ENCODE assay signal across 26 cellular contexts in the genomic region with DNA sequence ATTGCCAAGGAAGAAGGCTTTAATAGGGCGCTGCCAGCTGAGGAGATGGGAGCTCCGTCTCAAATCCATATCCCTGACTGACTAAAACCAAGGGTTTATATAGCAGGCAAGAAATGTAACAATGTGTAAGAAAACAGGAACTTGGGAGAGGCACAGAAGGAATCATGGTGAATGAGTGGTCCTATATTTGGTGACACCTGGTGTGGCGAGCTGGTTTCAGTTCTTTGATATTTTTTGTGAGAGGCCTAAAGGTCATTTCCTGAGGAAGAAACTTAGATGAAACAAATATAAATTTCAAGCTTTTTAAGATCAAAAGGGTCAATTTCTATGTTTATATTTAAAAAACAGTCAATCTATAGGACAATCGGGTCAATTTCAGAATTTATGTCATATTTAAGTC.
"Had no signal": no experiment of that assay in that cellular context is flagged by ENCODE, and none has a peak within 500 bp of the region (broad histone marks: within the 10 kb centered on the region; RNA-seq: fewer than 3 reads in every experiment).

No MANE protein-coding gene starts in this region.

- H3K36me3 ChIP-seq: left ventricle myocardium inferior, pancreas, prostate gland, suprapubic skin, thoracic aorta, tibial artery, upper lobe of right lung had no signal

- H3K36me3 Mint-ChIP-seq: naive thymus-derived CD4-positive, alpha-beta T cell; natural killer cell treated with Interleukin-12 subunit alpha and Interleukin-12 subunit beta and Interleukin-15 and Interleukin-18, amount 100 ng/mL, for 72 hours had no signal

- H3K4me3 Mint-ChIP-seq: naive thymus-derived CD4-positive, alpha-beta T cell; natural killer cell treated with Interleukin-12 subunit alpha and Interleukin-12 subunit beta and Interleukin-15 and Interleukin-18, amount 100 ng/mL, for 72 hours; stimulated activated naive CD8-positive, alpha-beta T cell treated with anti-CD3 and anti-CD28 coated beads, Interleukin-15, Interleukin-2, amounts not matched to agents 100 ng/mL and 50 ng/mL, for 24 hours had no signal

- H3K27me3 Mint-ChIP-seq: naive thymus-derived CD4-positive, alpha-beta T cell; natural killer cell treated with Interleukin-12 subunit alpha and Interleukin-12 subunit beta and Interleukin-15 and Interleukin-18, amount 100 ng/mL, for 72 hours; stimulated activated naive CD8-positive, alpha-beta T cell treated with anti-CD3 and anti-CD28 coated beads, Interleukin-15, Interleukin-2, amounts not matched to agents 100 ng/mL and 50 ng/mL, for 24 hours had no signal

- H3K27me3 ChIP-seq: pancreas, suprapubic skin, tibial artery, upper lobe of right lung had no signal

- H3K4me3 ChIP-seq: left ventricle myocardium inferior, lung, mucosa of descending colon, pancreas, prostate gland, skin epidermis, suprapubic skin, thoracic aorta, tibial artery, upper lobe of right lung had no signal

- H3K27ac ChIP-seq: left ventricle myocardium inferior, pancreas, prostate gland, skin epidermis, suprapubic skin, thoracic aorta, tibial artery, upper lobe of right lung had no signal

- DNase-seq: islet precursor cell; left ventricle myocardium inferior; midbrain; mucosa of descending colon; naive thymus-derived CD4-positive, alpha-beta T cell; nucleus accumbens; pancreas; posterior cingulate gyrus; retina; right cardiac atrium; stimulated activated CD4-positive, alpha-beta T cell treated with anti-CD3 and anti-CD28 coated beads, Interleukin-12 subunit alpha, Interleukin-12 subunit beta, amount 100 ng/mL, for 4 hours; stimulated activated CD4-positive, alpha-beta T cell treated with anti-CD3 and anti-CD28 coated beads, Interleukin-15, amount 100 ng/mL, for 24 hours; stimulated activated CD4-positive, alpha-beta T cell treated with anti-CD3 and anti-CD28 coated beads, Interleukin-2, amount 100 ng/mL, for 24 hours; stimulated activated CD4-positive, alpha-beta T cell treated with anti-CD3 and anti-CD28 coated beads, Interleukin-4, amount 100 ng/mL, for 1 hour; stimulated activated naive CD4-positive, alpha-beta T cell; tibial artery; trophoblast cell; upper lobe of right lung had no signal

- ATAC-seq: mucosa of descending colon; naive thymus-derived CD4-positive, alpha-beta T cell; natural killer cell treated with Interleukin-12 subunit alpha and Interleukin-12 subunit beta and Interleukin-15 and Interleukin-18, amount 100 ng/mL, for 72 hours; pancreas; right cardiac atrium; sciatic nerve; upper lobe of right lung had no signal

- H3K27ac Mint-ChIP-seq: naive thymus-derived CD4-positive, alpha-beta T cell; natural killer cell treated with Interleukin-12 subunit alpha and Interleukin-12 subunit beta and Interleukin-15 and Interleukin-18, amount 100 ng/mL, for 72 hours; stimulated activated naive CD8-positive, alpha-beta T cell treated with anti-CD3 and anti-CD28 coated beads, Interleukin-15, Interleukin-2, amounts not matched to agents 100 ng/mL and 50 ng/mL, for 24 hours had no signal

- H3K4me1 ChIP-seq: left ventricle myocardium inferior, pancreas, prostate gland, suprapubic skin, tibial artery, upper lobe of right lung had no signal

- H3K4me1 Mint-ChIP-seq: naive thymus-derived CD4-positive, alpha-beta T cell had no signal

- H3K9me3 ChIP-seq: left ventricle myocardium inferior, mucosa of descending colon, pancreas, prostate gland, suprapubic skin, thoracic aorta, tibial artery, upper lobe of right lung had no signal

- H3K9me3 Mint-ChIP-seq: stimulated activated naive CD8-positive, alpha-beta T cell treated with anti-CD3 and anti-CD28 coated beads, Interleukin-15, Interleukin-2, amounts not matched to agents 100 ng/mL and 50 ng/mL, for 24 hours had no signal
